ENCODE assay signal across 9 cellular contexts in genomic region chr4:56424697-56425514, GRCh38. TPM values are rescaled to one million over a fixed set of nuclear protein-coding genes. Genes with fewer than 3 reads are reported as not detected.
DNase-seq lines count a peak whose midpoint lies in the region; ATAC-seq and TF ChIP-seq lines count a peak whose summit lies in the region.
"Had no signal": no experiment of that assay in that cellular context is flagged by ENCODE, and none has a peak within 500 bp of the region (broad histone marks: within the 10 kb centered on the region; RNA-seq: fewer than 3 reads in every experiment).

No MANE protein-coding gene starts in this region.

- H2AFZ ChIP-seq in H9 (ENCODE audit: low read length): no peak overlapping the region

- H4K5ac ChIP-seq in H9 (ENCODE audit: insufficient read length, low read depth, low read length): no peak overlapping the region

- H3K4me1 ChIP-seq in H9 (ENCODE audit: insufficient read depth, low read length): peaks cover 2% of the 10 kb centered on the region; the same call in 1 of the 2 replicates

- no peaks in the 10 kb centered on the region for H3K23me2 ChIP-seq in H9 (ENCODE audit: insufficient read length, low read depth, low read length, poor library complexity, severe bottlenecking)

- peak overlapping the region in 2 of 3 experiments; percentile 5 to 33; a peak in 2 of 7 replicates for H3K27ac Mint-ChIP-seq in H9

- H4K20me1 ChIP-seq in H9 (ENCODE audit: control insufficient read depth, insufficient read depth, insufficient read length): no peaks in the 10 kb centered on the region

- no peak overlapping the region for H3K14ac ChIP-seq in H9 (ENCODE audit: insufficient read depth, low read length)

- H3K79me1 ChIP-seq in H9 (ENCODE audit: insufficient read depth, low read depth, low read length, poor library complexity, severe bottlenecking): peaks cover 3% of the 10 kb centered on the region

- no peak overlapping the region for H3K27ac ChIP-seq in H9 (ENCODE audit: insufficient read length, low read depth, low read length)
- no peak overlapping the region for H3K27ac ChIP-seq in VCaP

- no peaks in the 10 kb centered on the region for H3K27me3 ChIP-seq in H9 (ENCODE audit: insufficient read depth, low read length)

- H3T11ph ChIP-seq in H9 (ENCODE audit: low read length): no peak overlapping the region

- no peak overlapping the region for H3K4me3 ChIP-seq in fibroblast of the aortic adventitia (ENCODE audit: low read depth, low read length)

- H2BK12ac ChIP-seq in H9 (ENCODE audit: insufficient read length, low read depth, low read length): no peak overlapping the region

- no peaks in the 10 kb centered on the region for H3K9me3 ChIP-seq in H9 (ENCODE audit: control insufficient read depth, low read depth, low read length)

- H3K18ac ChIP-seq in H9 (ENCODE audit: insufficient read length, low read depth, low read length): no peak overlapping the region

- H2BK20ac ChIP-seq in H9 (ENCODE audit: low read depth, low read length, poor library complexity, severe bottlenecking): no peak overlapping the region

- no peak overlapping the region for H3K9ac ChIP-seq in H9 (ENCODE audit: extremely low read depth, insufficient read length, low read length)

- no peak overlapping the region for H3K4ac ChIP-seq in H9 (ENCODE audit: low read depth, low read length)

- no peak for ATAC-seq in HG03378 (IDR thresholded peaks at IDR 0.05; ENCODE audit: unreplicated experiment)
- ATAC-seq: left colon had no signal

- no peak overlapping the region for H2BK15ac ChIP-seq in H9 (ENCODE audit: low read depth, low read length)

- H2AK5ac ChIP-seq in H9 (ENCODE audit: insufficient read length, low read length): no peak overlapping the region

- H2BK120ac ChIP-seq in H9 (ENCODE audit: low read depth, low read length, poor library complexity, severe bottlenecking): no peak overlapping the region

- no peak overlapping the region for H3K23ac ChIP-seq in H9 (ENCODE audit: insufficient read length, low read depth, low read length)

- no peak overlapping the region for H4K91ac ChIP-seq in H9 (ENCODE audit: insufficient read length, low read depth, low read length)

- peaks cover 31 to 38% (median 35%) of the 10 kb centered on the region in 3 experiments for H3K36me3 Mint-ChIP-seq in H9 (ENCODE audit: insufficient read depth in 1 of 3, low read depth in 3 of 3)

- no peak overlapping the region for H2BK5ac ChIP-seq in H9 (ENCODE audit: insufficient read length, low read length)

- DNase-seq in CD1c-positive myeloid dendritic cell (ENCODE audit: extremely low spot score): peak; percentile 67
- DNase-seq in H9: no peak
- DNase-seq in fibroblast of the aortic adventitia (ENCODE audit: low read depth): peak; percentile 69
- peak; percentile 54 for DNase-seq in pons (ENCODE audit: low spot score)
- no peak for DNase-seq in DMS153 treated with DMSO at 0.1 percent for 48 hours (lab: John Stamatoyannopoulos, UW; ENCODE audit: unreplicated experiment)
- DNase-seq in NCI-H146 treated with DMSO at 0.1 percent for 48 hours (lab: John Stamatoyannopoulos, UW; ENCODE audit: unreplicated experiment): no peak

- peak overlapping the region; percentile 27 for H3K4me2 ChIP-seq in H9 (ENCODE audit: insufficient read depth, insufficient read length, low read length)

- peaks cover 23 to 25% of the 10 kb centered on the region in 2 experiments for H3K4me1 Mint-ChIP-seq in H9

- no peak overlapping the region; a peak in 2 of 5 replicates for H3K4me3 Mint-ChIP-seq in H9

- H3K27me3 Mint-ChIP-seq in H9 (ENCODE audit: low read depth): no peaks in the 10 kb centered on the region

- H4K8ac ChIP-seq in H9 (replicated peaks; ENCODE audit: insufficient read length, low read depth, low read length): no peak overlapping the region

- peaks cover 7 to 8% of the 10 kb centered on the region in 2 experiments; a peak in 3 of 5 replicates for H3K9me3 Mint-ChIP-seq in H9

- no CpG with 5 or more reads among the region's 5 CpGs for WGBS in H9 (ENCODE audit: extremely low coverage, insufficient read length, low lambda C conversion rate)

- H3K79me2 ChIP-seq in H9 (ENCODE audit: insufficient read depth, low read length): peaks cover 49% of the 10 kb centered on the region

- H3K56ac ChIP-seq in H9 (ENCODE audit: insufficient read length, low read depth, low read length): no peak overlapping the region

- TF ChIP-seq CTCF in H9 (conservative IDR thresholded peaks at IDR 0.05) (peak; percentile 62), VCaP (conservative IDR thresholded peaks at IDR 0.05) (peak; percentile 74), fibroblast of the aortic adventitia (IDR thresholded peaks at IDR 0.05; ENCODE audit: insufficient read depth, low read length) (peak; percentile 66)

RNA-seq across cellular contexts. Expression of gene PPAT, which starts 10.5 kb away (rescaled TPM):
- 77.1 and 83.2 TPM in 2 replicates for total RNA-seq in H9 (2021)
- 13.7 and 18.4 TPM in 2 replicates for total RNA-seq in fibroblast of the aortic adventitia (ENCODE audit: low replicate concordance)

RNA-seq across cellular contexts. Expression of gene PAICS, which starts 11.2 kb away (rescaled TPM):
- 391 and 392 TPM in 2 replicates for total RNA-seq in H9 (2021)
- 13.6 and 62.3 TPM in 2 replicates for total RNA-seq in fibroblast of the aortic adventitia (ENCODE audit: low replicate concordance)

RNA-seq across cellular contexts. Expression of gene AASDH, which starts 37.6 kb away (rescaled TPM):
- total RNA-seq in H9 (2021) (11.6 and 12.9 TPM in 2 replicates), fibroblast of the aortic adventitia (ENCODE audit: low replicate concordance) (16.9 and 23.3 TPM in 2 replicates)

RNA-seq across cellular contexts. Expression of gene SRP72, which starts 42.5 kb away (rescaled TPM):
- 140 and 141 TPM in 2 replicates for total RNA-seq in H9 (2021)
- 119 and 202 TPM in 2 replicates for total RNA-seq in fibroblast of the aortic adventitia (ENCODE audit: low replicate concordance)

Comparison
In these comparisons a context has a peak if more than half of its experiments do, and no peak if none do; other contexts are left out.
1. DNase-seq: peak in CD1c-positive myeloid dendritic cell (single experiment), fibroblast of the aortic adventitia (single experiment) and pons (single experiment); none in H9 (single experiment), DMS153 treated with DMSO at 0.1 percent for 48 hours (single experiment) and NCI-H146 treated with DMSO at 0.1 percent for 48 hours (single experiment).
2. Peak in every context shown above with its lines, with median percentiles within 50 percentile points of each other: CTCF ChIP-seq.